23 cellular contexts compared by ENCODE assay signal in the genomic region with DNA sequence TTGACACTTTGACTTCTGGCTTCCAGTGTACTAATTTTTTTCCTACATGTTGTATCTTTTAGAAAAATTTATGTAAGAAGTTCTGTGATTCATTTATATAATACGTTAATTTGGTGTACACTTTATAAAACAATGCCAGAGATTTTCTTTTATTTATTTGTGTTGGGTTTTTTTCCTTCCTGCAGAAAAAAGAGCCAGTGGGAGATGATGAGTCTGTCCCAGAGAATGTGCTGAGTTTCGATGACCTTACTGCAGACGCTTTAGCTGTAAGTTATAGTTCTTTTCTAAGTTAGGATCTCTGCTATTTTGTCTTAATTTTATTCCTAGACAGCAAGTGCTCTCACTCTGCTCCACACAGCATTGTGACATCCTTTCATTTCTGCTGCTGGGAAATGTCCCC.
"Had no signal": no experiment of that assay in that cellular context is flagged by ENCODE, and none has a peak within 500 bp of the region (broad histone marks: within the 10 kb centered on the region; RNA-seq: fewer than 3 reads in every experiment).

No MANE protein-coding gene starts in this region.

- H3K4me2 ChIP-seq: hepatocyte had no signal

- H2AFZ ChIP-seq: hepatocyte had no signal

- H3K4me3 Mint-ChIP-seq: activated T-cell treated with anti-CD3 and anti-CD28 coated beads, Interleukin-2, amount 50 U/mL, for 24 hours; effector memory CD8-positive, alpha-beta T cell; nephron; stimulated activated naive B cell treated with anti-CD40 and anti-IgM and Interleukin-4, amounts not matched to agents 10 μg/mL and 1 μg/mL and 100 μg/mL, for 72 hours; T-cell had no signal

- H3K4me3 ChIP-seq: breast epithelium, gastroesophageal sphincter, hepatocyte, prostate gland, skin epidermis, tibial artery had no signal

- H3K27me3 ChIP-seq: breast epithelium, gastroesophageal sphincter, hepatocyte, tibial artery had no signal

- H3K27ac Mint-ChIP-seq: nephron; stimulated activated naive B cell treated with anti-CD40 and anti-IgM and Interleukin-4, amounts not matched to agents 10 μg/mL and 1 μg/mL and 100 μg/mL, for 72 hours; T-cell had no signal

- H3K4me1 Mint-ChIP-seq: nephron had no signal

- ATAC-seq: activated CD4-positive, CD25-positive, alpha-beta regulatory T cell treated with anti-CD3 and anti-CD28 coated beads, Interleukin-2, amount 50 U/mL, for 24 hours; effector memory CD8-positive, alpha-beta T cell; gastroesophageal sphincter; right cardiac atrium; stimulated activated naive B cell treated with anti-CD40 and anti-IgM and Interleukin-4, amounts not matched to agents 10 μg/mL and 1 μg/mL and 100 μg/mL, for 72 hours; T-cell had no signal

- H3K27ac ChIP-seq: breast epithelium, gastroesophageal sphincter, hepatocyte, prostate gland, skin epidermis, tibial artery had no signal

- H3K9me3 Mint-ChIP-seq: activated T-cell treated with anti-CD3 and anti-CD28 coated beads, Interleukin-2, amount 50 U/mL, for 24 hours; effector memory CD8-positive, alpha-beta T cell; nephron; stimulated activated naive B cell treated with anti-CD40 and anti-IgM and Interleukin-4, amounts not matched to agents 10 μg/mL and 1 μg/mL and 100 μg/mL, for 72 hours; T-cell had no signal

- FAIRE-seq: urothelium cell line had no signal

- H3K4me1 ChIP-seq: breast epithelium, prostate gland had no signal

- H3K27me3 Mint-ChIP-seq: activated T-cell treated with anti-CD3 and anti-CD28 coated beads, Interleukin-2, amount 50 U/mL, for 24 hours; effector memory CD8-positive, alpha-beta T cell; stimulated activated naive B cell treated with anti-CD40 and anti-IgM and Interleukin-4, amounts not matched to agents 10 μg/mL and 1 μg/mL and 100 μg/mL, for 72 hours; T-cell had no signal

- DNase-seq: activated CD4-positive, alpha-beta T cell treated with anti-CD3 and anti-CD28 coated beads, Interleukin-2, amount 50 U/mL, for 4 hours; activated naive CD4-positive, alpha-beta T cell treated with anti-CD3 and anti-CD28 coated beads, Interleukin-2, amount 50 U/mL, for 16 hours; activated T-cell treated with anti-CD3 and anti-CD28 coated beads, Interleukin-2, amount 50 U/mL, for 24 hours; amygdala; cerebellar nuclear complex; dermis blood vessel endothelial cell; effector memory CD8-positive, alpha-beta T cell; kidney glomerular epithelial cell; right cardiac atrium; stimulated activated CD4-positive, alpha-beta T cell treated with anti-CD3 and anti-CD28 coated beads, Interleukin-15, amount 100 ng/mL, for 24 hours; stimulated activated CD4-positive, alpha-beta T cell treated with anti-CD3 and anti-CD28 coated beads, Interleukin-4, amount 100 ng/mL, for 1 hour; stimulated activated naive B cell treated with anti-CD40 and anti-IgM and Interleukin-4, amounts not matched to agents 10 μg/mL and 1 μg/mL and 100 μg/mL, for 72 hours; T-cell; T-helper 9 cell; tibial artery had no signal

- H3K9me3 ChIP-seq: breast epithelium, gastroesophageal sphincter, prostate gland, tibial artery had no signal
